2 cellular contexts compared by ENCODE assay signal in genomic region chr22:25318081-25318823, GRCh38.
TF ChIP-seq lines count a peak whose summit lies in the region.

No MANE protein-coding gene starts in this region.

TF ChIP-seq in GM23338, 12 proteins besides CTCF, POLR2A, EP300 and RAD21:
- TF ChIP-seq REST (IDR thresholded peaks at IDR 0.05; ENCODE audit: unreplicated experiment) (no peak), ZNF462 (CRISPR knock-in tag; IDR thresholded peaks at IDR 0.05) (no peak), JUNB (IDR thresholded peaks at IDR 0.05; ENCODE audit: unreplicated experiment) (no peak), STAT1 (IDR thresholded peaks at IDR 0.05; ENCODE audit: unreplicated experiment) (no peak), ZNF114 (CRISPR knock-in tag; IDR thresholded peaks at IDR 0.05) (no peak), CREB1 (CRISPR knock-in tag; IDR thresholded peaks at IDR 0.05; ENCODE audit: low read depth) (no peak), ZNF331 (CRISPR knock-in tag; IDR thresholded peaks at IDR 0.05; ENCODE audit: low read depth) (no peak), POLR2AphosphoS5 (IDR thresholded peaks at IDR 0.05; ENCODE audit: low read depth) (no peak), NANOG (IDR thresholded peaks at IDR 0.05; ENCODE audit: borderline replicate concordance) (no peak), ETS1 (IDR thresholded peaks at IDR 0.05) (no peak), EZH2 (IDR thresholded peaks at IDR 0.05; ENCODE audit: low read depth, unreplicated experiment) (no peak), EZH2phosphoT487 (IDR thresholded peaks at IDR 0.05; ENCODE audit: unreplicated experiment) (no peak)

TF ChIP-seq in HepG2, 621 proteins besides CTCF, POLR2A, EP300 and RAD21 (continued from another document):
- TF ChIP-seq STAT6 (CRISPR knock-in tag; IDR thresholded peaks at IDR 0.05; ENCODE audit: borderline replicate concordance) (no peak), ZSCAN21 (CRISPR knock-in tag; IDR thresholded peaks at IDR 0.05; ENCODE audit: borderline replicate concordance) (no peak), ZNF580 (CRISPR knock-in tag; IDR thresholded peaks at IDR 0.05; ENCODE audit: borderline replicate concordance, low read depth) (no peak), ARHGAP35 (CRISPR knock-in tag; IDR thresholded peaks at IDR 0.05; ENCODE audit: borderline replicate concordance) (no peak), ATF7 (IDR thresholded peaks at IDR 0.05) (no peak), ATF7 (CRISPR knock-in tag; IDR thresholded peaks at IDR 0.05) (no peak)
TF ChIP-seq in HepG2: peak in this region for 0.
